22 cellular contexts compared by ENCODE assay signal in the genomic region with DNA sequence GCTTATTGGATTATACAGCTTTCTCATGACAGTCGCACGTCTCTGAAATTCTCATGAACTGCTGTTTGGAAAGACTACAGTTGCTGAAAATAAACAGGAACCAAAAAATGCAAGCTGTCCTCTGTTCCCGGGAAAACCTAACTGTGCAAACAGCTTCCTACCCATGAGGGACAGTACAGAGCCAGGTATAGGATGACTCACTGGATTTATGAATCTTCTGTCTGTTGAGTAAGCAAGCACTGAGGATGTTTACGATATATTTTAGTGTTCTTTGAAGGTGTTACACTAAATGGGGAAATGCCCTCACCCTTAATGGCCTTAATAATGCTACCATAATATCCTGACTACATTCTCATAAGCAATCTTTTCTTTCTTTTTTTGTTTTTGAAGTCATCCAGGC.
A peak's percentile ranks its signal among the peaks of the same experiment; 100 is the strongest.
DNase-seq lines count a peak whose midpoint lies in the region; ATAC-seq and TF ChIP-seq lines count a peak whose summit lies in the region.
"Had no signal": no experiment of that assay in that cellular context is flagged by ENCODE, and none has a peak within 500 bp of the region (broad histone marks: within the 10 kb centered on the region; RNA-seq: fewer than 3 reads in every experiment).

No MANE protein-coding gene starts in this region.

- no peak overlapping the region for H3K4me2 ChIP-seq in IMR-90 (ENCODE audit: low read depth, low read length)
- no peak overlapping the region for H3K4me2 ChIP-seq in mammary epithelial cell (ENCODE audit: insufficient read depth, low read depth, low read length)
- no peak overlapping the region for H3K4me2 ChIP-seq in mesenchymal stem cell (ENCODE audit: low read length, poor library complexity, severe bottlenecking)
- H3K4me2 ChIP-seq: GM23338 had no signal

- H3K18ac ChIP-seq in IMR-90 (ENCODE audit: low read depth, low read length) (no peak overlapping the region), mesenchymal stem cell (ENCODE audit: low read depth in 1 of 2, low read length in 2 of 2) (peak overlapping the region in 1 of 2 experiments; percentile 59)

- WGBS in IMR-90 (ENCODE audit: extremely low coverage in 2 of 2, insufficient read length in 1 of 2), 2 experiments, result 75% methylated on average over 2 of the region's 4 CpGs; no CpG with 5 or more reads in 1 of the 2 experiments
- WGBS in mammary epithelial cell (ENCODE audit: low coverage, missing lambda C conversion rate), result 67% methylated on average over 4 of the region's 4 CpGs
- 35% methylated on average over 3 of the region's 4 CpGs for whole genome bisulfite sequencing in mesenchymal stem cell
- WGBS in tibial nerve, 2 donors, result 75 to 83% methylated on average over 4 of the region's 4 CpGs

- H3K4ac ChIP-seq in IMR-90 (ENCODE audit: low read depth, low read length) (no peak overlapping the region), mesenchymal stem cell (ENCODE audit: low read depth in 1 of 2, low read length in 2 of 2) (no peak overlapping the region)

- H3K79me2 ChIP-seq in mammary epithelial cell (ENCODE audit: insufficient read depth, low read length), result no peaks in the 10 kb centered on the region

- TF ChIP-seq CTCF in IMR-90 (conservative IDR thresholded peaks at IDR 0.05; ENCODE audit: low read depth, low read length), result no peak
- peak; percentile 5 to 36 for TF ChIP-seq CTCF in mammary epithelial cell (conservative IDR thresholded peaks at IDR 0.05 in 1 of 2, IDR thresholded peaks at IDR 0.05 in 1 of 2; ENCODE audit: extremely low read depth in 1 of 2, insufficient read depth in 1 of 2, low read depth in 1 of 2, low read length in 2 of 2)
- TF ChIP-seq CTCF in tibial nerve (IDR thresholded peaks at IDR 0.05), result no peak

- H3K23ac ChIP-seq in IMR-90 (ENCODE audit: low read depth, low read length) (no peak overlapping the region), mesenchymal stem cell (ENCODE audit: low read length in 2 of 2) (no peak overlapping the region)

- dilution Hi-C loops in IMR-90 (cut with HindIII; ENCODE audit: low sequenced_read_pairs, unreplicated experiment) (no loop called here), mammary epithelial cell (cut with HindIII; ENCODE audit: low sequenced_read_pairs) (no loop called here)

- no peak overlapping the region for H2BK5ac ChIP-seq in IMR-90 (ENCODE audit: low read depth, low read length, poor library complexity, severe bottlenecking)
- H2BK5ac ChIP-seq in mesenchymal stem cell (ENCODE audit: low read depth, low read length, poor library complexity, severe bottlenecking), result no peak overlapping the region

- in situ Hi-C loops in IMR-90 (cut with MboI; ENCODE audit: low sequenced_read_pairs) (no loop called here), mammary epithelial cell (cut with MboI; ENCODE audit: low sequenced_read_pairs in 2 of 2) (no loop called here), HAP-1 (cut with MboI; ENCODE audit: low sequenced_read_pairs) (no loop called here)

- H3K9me1 ChIP-seq in IMR-90 (ENCODE audit: insufficient read depth, low read length), result no peaks in the 10 kb centered on the region

- no peaks in the 10 kb centered on the region for H3K79me1 ChIP-seq in IMR-90 (ENCODE audit: low read depth in 1 of 2, low read length in 2 of 2)
- no peaks in the 10 kb centered on the region for H3K79me1 ChIP-seq in mesenchymal stem cell (replicated peaks; ENCODE audit: low read length, poor library complexity, severe bottlenecking)

- H4K5ac ChIP-seq in IMR-90 (ENCODE audit: low read depth, low read length), result no peak overlapping the region; the same call in 1 of the 2 replicates

- intact Hi-C loops in IMR-90 (cut with micrococcal nuclease) (no loop called here), mammary epithelial cell (cut with micrococcal nuclease) (no loop called here)

- H2AFZ ChIP-seq in IMR-90 (replicated peaks; ENCODE audit: low read length, poor library complexity) (no peak overlapping the region), mammary epithelial cell (ENCODE audit: low read depth, low read length) (no peak overlapping the region), mesenchymal stem cell (ENCODE audit: low read depth, low read length) (no peak overlapping the region)
- H2AFZ ChIP-seq: GM23338 had no signal

- H2BK15ac ChIP-seq in IMR-90 (ENCODE audit: low read depth, low read length) (no peak overlapping the region), mesenchymal stem cell (ENCODE audit: low read depth, poor library complexity, severe bottlenecking) (no peak overlapping the region)

- peaks cover 2% of the 10 kb centered on the region; the same call in 1 of the 2 replicates for H3K4me1 ChIP-seq in IMR-90 (ENCODE audit: control insufficient read depth, insufficient read depth, low read length)
- peaks cover 5% of the 10 kb centered on the region for H3K4me1 ChIP-seq in mammary epithelial cell (ENCODE audit: insufficient read depth, low read length)
- H3K4me1 ChIP-seq in mesenchymal stem cell (ENCODE audit: control insufficient read depth, insufficient read depth, low read depth, low read length), result no peaks in the 10 kb centered on the region
- no peaks in the 10 kb centered on the region for H3K4me1 ChIP-seq in HAP-1
- H3K4me1 ChIP-seq in tibial nerve, result peaks cover 0 to 10% (median 0%) of the 10 kb centered on the region in 4 donors

- H2AK5ac ChIP-seq in IMR-90 (ENCODE audit: low read depth, low read length) (no peak overlapping the region), mesenchymal stem cell (ENCODE audit: low read length, severe bottlenecking) (no peak overlapping the region)

- H3K36me3 ChIP-seq in IMR-90 (ENCODE audit: control insufficient read depth, insufficient read depth, low read length), result no peaks in the 10 kb centered on the region
- no peaks in the 10 kb centered on the region for H3K36me3 ChIP-seq in mammary epithelial cell (ENCODE audit: insufficient read depth, low read length)
- no peaks in the 10 kb centered on the region for H3K36me3 ChIP-seq in mesenchymal stem cell (ENCODE audit: control insufficient read depth in 1 of 2, insufficient read depth in 2 of 2, low read depth in 1 of 2, low read length in 2 of 2)
- no peaks in the 10 kb centered on the region for H3K36me3 ChIP-seq in HAP-1 (replicated peaks)
- no peaks in the 10 kb centered on the region for H3K36me3 ChIP-seq in tibial nerve

- no peak for TF ChIP-seq RAD21 in IMR-90 (IDR thresholded peaks at IDR 0.05; ENCODE audit: low read length)

- H3K27me3 ChIP-seq in IMR-90 (ENCODE audit: control insufficient read depth, insufficient read depth, low read length) (no peaks in the 10 kb centered on the region), mammary epithelial cell (ENCODE audit: insufficient read depth, low read length) (no peaks in the 10 kb centered on the region), mesenchymal stem cell (ENCODE audit: control insufficient read depth in 1 of 2, insufficient read depth in 1 of 2, low read length in 2 of 2) (no peaks in the 10 kb centered on the region), HAP-1 (ENCODE audit: low read depth) (no peaks in the 10 kb centered on the region), tibial nerve (no peaks in the 10 kb centered on the region)

- POLR2A ChIA-PET in IMR-90 (lab: Charles Lee; ENCODE audit: unreplicated experiment), result no interaction called here

- ATAC-seq in IMR-90 (ENCODE audit: low read depth), result peak; percentile 21; the same call in 1 of the 2 replicates
- ATAC-seq: GM23338, HepG2, Right ventricle myocardium inferior had no signal

- no TSS peak for BruUV-seq in IMR-90 (replicated peaks; lab: Mats Ljungman, UMichigan)
- BruUV-seq in mammary epithelial cell (replicated peaks; lab: Mats Ljungman, UMichigan), result no TSS peak

- no peak overlapping the region for H2BK20ac ChIP-seq in IMR-90 (ENCODE audit: low read depth, low read length)

- no peak for TF ChIP-seq EP300 in tibial nerve (IDR thresholded peaks at IDR 0.05)

- CTCF ChIA-PET in IMR-90 (lab: Yijun Ruan, JAX) (no interaction called here), mammary epithelial cell (lab: Charles Lee; ENCODE audit: low non-redundant PET) (no interaction called here)

- H4K91ac ChIP-seq in IMR-90 (ENCODE audit: insufficient read depth, low read depth, low read length), result no peak overlapping the region
- H4K91ac ChIP-seq in mesenchymal stem cell (ENCODE audit: low read length), result no peak overlapping the region

- no peak overlapping the region for H3K56ac ChIP-seq in IMR-90 (ENCODE audit: extremely low read depth, insufficient read depth, low read length)

- no peak overlapping the region for H2AK9ac ChIP-seq in IMR-90 (replicated peaks; ENCODE audit: low read depth, low read length, poor library complexity)

- TF ChIP-seq POLR2A in IMR-90 (IDR thresholded peaks at IDR 0.05; ENCODE audit: low read depth, low read length) (no peak), tibial nerve (IDR thresholded peaks at IDR 0.05) (no peak)

- H3K14ac ChIP-seq in IMR-90 (replicated peaks; ENCODE audit: low read depth, low read length), result no peak overlapping the region
- H3K14ac ChIP-seq in mesenchymal stem cell (ENCODE audit: low read length in 2 of 2), result no peak overlapping the region

- H4K20me1 ChIP-seq in IMR-90 (ENCODE audit: insufficient read depth, low read length) (no peaks in the 10 kb centered on the region), mammary epithelial cell (ENCODE audit: insufficient read depth, low read length) (no peaks in the 10 kb centered on the region)

- no peak overlapping the region for H3K4me3 ChIP-seq in IMR-90 (ENCODE audit: insufficient read depth, low read depth, low read length)
- no peak overlapping the region for H3K4me3 ChIP-seq in mammary epithelial cell (replicated peaks in 1 of 3; ENCODE audit: insufficient read depth in 1 of 3, low read depth in 2 of 3, low read length in 3 of 3)
- H3K4me3 ChIP-seq in mesenchymal stem cell (ENCODE audit: insufficient read depth in 1 of 2, low read depth in 1 of 2, low read length in 2 of 2), result no peak overlapping the region
- H3K4me3 ChIP-seq in HAP-1, result no peak overlapping the region
- H3K4me3 ChIP-seq in tibial nerve, result no peak overlapping the region
- H3K4me3 ChIP-seq: GM23338, SK-N-MC had no signal

- no peak overlapping the region for H2BK120ac ChIP-seq in IMR-90 (ENCODE audit: low read depth, low read length)
- no peak overlapping the region for H2BK120ac ChIP-seq in mesenchymal stem cell (ENCODE audit: low read depth, low read length)

- peak; percentile 20 for DNase-seq in A172 (ENCODE audit: low spot score)
- DNase-seq in IMR-90, result peak; percentile 13
- peak; percentile 65 for DNase-seq in mammary epithelial cell
- DNase-seq in mesenchymal stem cell, result peak; percentile 66
- no peak for DNase-seq in globus pallidus (ENCODE audit: low spot score)
- no peak for DNase-seq in cerebellar nuclear complex (lab: John Stamatoyannopoulos, UW)
- DNase-seq in HAP-1 (ENCODE audit: low spot score in 2 of 2), result no peak
- no peak for DNase-seq in tibial nerve (ENCODE audit: low spot score in 2 of 2)
- DNase-seq: AML-193; CD4-positive, CD25-positive, alpha-beta regulatory T cell; DMS79 treated with DMSO at 0.1 percent for 48 hours; GDM1; MV-4-11; NCI-H1436 treated with DMSO at 0.1 percent for 48 hours; NCI-H2081 treated with DMSO at 0.1 percent for 48 hours; NCI-H2227 treated with DMSO at 0.1 percent for 48 hours; NCI-H524 treated with DMSO at 0.1 percent for 48 hours; NK-92 treated with Interleukin-12 subunit alpha and Interleukin-12 subunit beta, amount 100 ng/mL, for 24 hours had no signal

- H4K8ac ChIP-seq in IMR-90 (ENCODE audit: low read depth in 2 of 2, low read length in 2 of 2) (no peak overlapping the region), mesenchymal stem cell (ENCODE audit: low read length) (no peak overlapping the region)

- no peaks in the 10 kb centered on the region for H3K9me3 ChIP-seq in IMR-90 (ENCODE audit: control insufficient read depth, insufficient read depth, low read length)
- H3K9me3 ChIP-seq in mammary epithelial cell (replicated peaks; ENCODE audit: insufficient read depth, low read length), result no peaks in the 10 kb centered on the region
- H3K9me3 ChIP-seq in mesenchymal stem cell (ENCODE audit: control insufficient read depth, low read length), result no peaks in the 10 kb centered on the region
- no peaks in the 10 kb centered on the region for H3K9me3 ChIP-seq in HAP-1
- H3K9me3 ChIP-seq in tibial nerve, result no peaks in the 10 kb centered on the region

- no peak overlapping the region for H2BK12ac ChIP-seq in mesenchymal stem cell (ENCODE audit: low read length in 2 of 2)

- H3K9ac ChIP-seq in IMR-90 (ENCODE audit: low read depth, low read length), result no peak overlapping the region
- no peak overlapping the region for H3K9ac ChIP-seq in mammary epithelial cell (ENCODE audit: insufficient read depth, low read length)
- no peak overlapping the region for H3K9ac ChIP-seq in mesenchymal stem cell (ENCODE audit: low read length)

- H3K27ac ChIP-seq in IMR-90 (ENCODE audit: insufficient read depth, low read length) (no peak overlapping the region), mammary epithelial cell (ENCODE audit: insufficient read depth, low read depth, low read length) (no peak overlapping the region), mesenchymal stem cell (ENCODE audit: low read length, poor library complexity, severe bottlenecking) (no peak overlapping the region), tibial nerve (no peak overlapping the region)
- H3K27ac ChIP-seq: SK-N-MC had no signal

Comparison
In these comparisons a context has a peak if more than half of its experiments do, and no peak if none do; other contexts are left out.
1. DNase-seq: peak in A172 (single experiment), IMR-90 (single experiment), mammary epithelial cell (single experiment) and mesenchymal stem cell (single experiment); none in globus pallidus (single experiment), cerebellar nuclear complex (0 of 2), HAP-1 (0 of 2) and tibial nerve (0 of 2).
2. CTCF ChIP-seq: peak in mammary epithelial cell (2 of 2); none in IMR-90 (single experiment) and tibial nerve (0 of 5).